Comparison of ENCODE assay signal across 32 cellular contexts in genomic region chr7:16627236-16627635, GRCh38. TPM values are rescaled to one million over a fixed set of nuclear protein-coding genes. Genes with fewer than 3 reads are reported as not detected.
DNase-seq lines count a peak whose midpoint lies in the region; ATAC-seq and TF ChIP-seq lines count a peak whose summit lies in the region.
"Had no signal": no experiment of that assay in that cellular context is flagged by ENCODE, and none has a peak within 500 bp of the region (broad histone marks: within the 10 kb centered on the region; RNA-seq: fewer than 3 reads in every experiment).

No MANE protein-coding gene starts in this region.

- no peak for ATAC-seq in WTC11
- ATAC-seq: activated naive CD4-positive, alpha-beta T cell treated with anti-CD3 and anti-CD28 coated beads, Interleukin-2, amount 50 U/mL, for 72 hours; CD8-positive, alpha-beta T cell; left cardiac atrium; mucosa of descending colon; psoas muscle; upper lobe of right lung had no signal

- no peaks in the 10 kb centered on the region for H4K20me1 ChIP-seq in smooth muscle cell (ENCODE audit: low read depth)

- 54% methylated on average over 2 of the region's 2 CpGs for WGBS in smooth muscle cell (ENCODE audit: low lambda C conversion rate)

- peaks cover 5% of the 10 kb centered on the region for H3K4me1 ChIP-seq in smooth muscle cell (ENCODE audit: low read depth)
- H3K4me1 ChIP-seq: breast epithelium, colonic mucosa, psoas muscle, SJSA1, suprapubic skin, upper lobe of right lung had no signal

- no peaks in the 10 kb centered on the region for H3K27me3 ChIP-seq in smooth muscle cell (ENCODE audit: low read depth)
- H3K27me3 ChIP-seq: breast epithelium, colonic mucosa, SJSA1, suprapubic skin, upper lobe of right lung had no signal

- H3K9me3 ChIP-seq in smooth muscle cell (replicated peaks; ENCODE audit: low read depth): no peaks in the 10 kb centered on the region
- H3K9me3 ChIP-seq: breast epithelium, colonic mucosa, mucosa of descending colon, psoas muscle, SJSA1, suprapubic skin, upper lobe of right lung had no signal

- no peaks in the 10 kb centered on the region for H3F3A ChIP-seq in smooth muscle cell (ENCODE audit: low read depth)

- H3K79me2 ChIP-seq in smooth muscle cell (ENCODE audit: low read depth): peaks cover 6% of the 10 kb centered on the region

- H3K27ac Mint-ChIP-seq in WTC11: no peak overlapping the region
- H3K27ac Mint-ChIP-seq: activated CD4-positive, alpha-beta T cell treated with anti-CD3 and anti-CD28 coated beads, Interleukin-2, amount 10 ng/mL, durations not matched to agents 24 days and 14 days; activated naive CD4-positive, alpha-beta T cell treated with anti-CD3 and anti-CD28 coated beads, Interleukin-2, amount 50 U/mL, for 72 hours; CD8-positive, alpha-beta T cell; IgD-negative memory B cell; nephron had no signal

- TF ChIP-seq CTCF in RWPE1 (conservative IDR thresholded peaks at IDR 0.05; ENCODE audit: low read depth) (no peak), fibroblast of mammary gland (conservative IDR thresholded peaks at IDR 0.05; ENCODE audit: control insufficient read depth, insufficient read depth, low read depth, low read length) (no peak), smooth muscle cell (IDR thresholded peaks at IDR 0.05; ENCODE audit: borderline replicate concordance, insufficient read depth, poor library complexity, severe bottlenecking) (no peak), WTC11 (IDR thresholded peaks at IDR 0.05) (no peak)

- no peaks in the 10 kb centered on the region for H3K9me3 Mint-ChIP-seq in WTC11
- H3K9me3 Mint-ChIP-seq: activated CD4-positive, alpha-beta T cell treated with anti-CD3 and anti-CD28 coated beads, Interleukin-2, amount 10 ng/mL, durations not matched to agents 24 days and 14 days; activated naive CD4-positive, alpha-beta T cell treated with anti-CD3 and anti-CD28 coated beads, Interleukin-2, amount 50 U/mL, for 72 hours; CD8-positive, alpha-beta T cell; IgD-negative memory B cell; nephron had no signal

- H3K4me2 ChIP-seq in smooth muscle cell: peak overlapping the region; percentile 46

- H2AFZ ChIP-seq in smooth muscle cell (ENCODE audit: low read depth): no peak overlapping the region

- peaks cover 5% of the 10 kb centered on the region for H3K4me1 Mint-ChIP-seq in WTC11
- H3K4me1 Mint-ChIP-seq: activated CD4-positive, alpha-beta T cell treated with anti-CD3 and anti-CD28 coated beads, Interleukin-2, amount 10 ng/mL, durations not matched to agents 24 days and 14 days; nephron had no signal

- peaks cover 10% of the 10 kb centered on the region for H3K36me3 ChIP-seq in smooth muscle cell (ENCODE audit: low read depth)
- H3K36me3 ChIP-seq: breast epithelium, colonic mucosa had no signal

- CTCF ChIA-PET in RWPE1 (lab: Yijun Ruan, JAX): no interaction called here
- CTCF ChIA-PET in WTC11 (lab: Charles Lee): no interaction called here

- DNase-seq in ELR (ENCODE audit: low read depth) (peak; percentile 58), RWPE1 (ENCODE audit: low spot score) (peak; percentile 33), fibroblast of mammary gland (ENCODE audit: low read depth) (peak; percentile 67), smooth muscle cell (lab: John Stamatoyannopoulos, UW; ENCODE audit: unreplicated experiment) (no peak), WTC11 (ENCODE audit: low spot score) (no peak), amniotic stem cell (lab: John Stamatoyannopoulos, UW) (no peak), hepatic stellate cell (ENCODE audit: low spot score) (no peak)
- DNase-seq: activated CD4-positive, alpha-beta T cell treated with anti-CD3 and anti-CD28 coated beads, Interleukin-2, amount 10 ng/mL, durations not matched to agents 24 days and 14 days; activated CD8-positive, alpha-beta memory T cell treated with anti-CD3 and anti-CD28 coated beads for 24 hours; AML-193; anterior cingulate cortex; CD8-positive, alpha-beta T cell; colonic mucosa; effector CD4-positive, alpha-beta T cell; left cardiac atrium; mucosa of descending colon; NCI-H1092 treated with DMSO at 0.1 percent for 48 hours; NCI-H187; NCI-H82; psoas muscle; stimulated activated naive CD4-positive, alpha-beta T cell; T1000; upper lobe of right lung; WERI-Rb-1 had no signal

- POLR2A ChIA-PET in RWPE1 (lab: Yijun Ruan, JAX; ENCODE audit: low non-redundant PET): no interaction called here
- POLR2A ChIA-PET in WTC11 (lab: Charles Lee): no interaction called here

- H3K36me3 Mint-ChIP-seq in WTC11: peaks cover 6% of the 10 kb centered on the region
- H3K36me3 Mint-ChIP-seq: IgD-negative memory B cell had no signal

- H3K4me3 Mint-ChIP-seq in WTC11: no peak overlapping the region
- H3K4me3 Mint-ChIP-seq: activated CD4-positive, alpha-beta T cell treated with anti-CD3 and anti-CD28 coated beads, Interleukin-2, amount 10 ng/mL, durations not matched to agents 24 days and 14 days; CD8-positive, alpha-beta T cell; IgD-negative memory B cell; nephron had no signal

- H3K4me3 ChIP-seq in fibroblast of mammary gland (ENCODE audit: control insufficient read depth, low read depth, low read length) (no peak overlapping the region), smooth muscle cell (no peak overlapping the region)
- H3K4me3 ChIP-seq: breast epithelium, colonic mucosa, lung, mucosa of descending colon, psoas muscle, SJSA1, suprapubic skin, upper lobe of right lung had no signal

- H3K27ac ChIP-seq in RWPE1: no peak overlapping the region
- H3K27ac ChIP-seq in smooth muscle cell (ENCODE audit: low read depth): no peak overlapping the region
- H3K27ac ChIP-seq: breast epithelium, colonic mucosa, epithelial cell of prostate, psoas muscle, SJSA1, suprapubic skin, upper lobe of right lung, WERI-Rb-1 had no signal

- no peaks in the 10 kb centered on the region for H3K27me3 Mint-ChIP-seq in WTC11 (ENCODE audit: low read depth)
- H3K27me3 Mint-ChIP-seq: activated CD4-positive, alpha-beta T cell treated with anti-CD3 and anti-CD28 coated beads, Interleukin-2, amount 10 ng/mL, durations not matched to agents 24 days and 14 days; IgD-negative memory B cell had no signal

- H3K9ac ChIP-seq in smooth muscle cell (ENCODE audit: low read depth): no peak overlapping the region

TF ChIP-seq in WTC11, 78 proteins besides CTCF, POLR2A, EP300 and RAD21:
- TF ChIP-seq ZNF232 (CRISPR knock-in tag; IDR thresholded peaks at IDR 0.05) (no peak), SMAD4 (CRISPR knock-in tag; IDR thresholded peaks at IDR 0.05) (no peak), ZNF281 (CRISPR knock-in tag; IDR thresholded peaks at IDR 0.05) (no peak), OVOL2 (CRISPR knock-in tag; IDR thresholded peaks at IDR 0.05; ENCODE audit: borderline replicate concordance) (no peak)

RNA-seq across cellular contexts. Expression of gene ANKMY2, which starts 18.3 kb away (rescaled TPM):
- total RNA-seq in smooth muscle cell (28.0 and 36.5 TPM in 2 replicates), WTC11 (2021) (12.0 to 13.6 TPM (median 13.0 TPM) in 3 replicates)
- 24.0 and 25.5 TPM in 2 replicates for polyA plus RNA-seq in smooth muscle cell

RNA-seq across cellular contexts. Expression of gene BZW2, which starts 18.7 kb away (rescaled TPM):
- total RNA-seq in smooth muscle cell: 77.9 and 83.7 TPM in 2 replicates
- polyA plus RNA-seq in smooth muscle cell: 56.1 and 70.4 TPM in 2 replicates
- total RNA-seq in WTC11 (2021): 100.0 to 105 TPM (median 104 TPM) in 3 replicates

Comparison
In these comparisons a context has a peak if more than half of its experiments do, and no peak if none do; other contexts are left out.
1. DNase-seq: peak in ELR (single experiment), RWPE1 (single experiment) and fibroblast of mammary gland (single experiment); none in smooth muscle cell (single experiment), WTC11 (single experiment), amniotic stem cell (single experiment) and hepatic stellate cell (single experiment).